13 cellular contexts compared by ENCODE assay signal in genomic region chr22:19892925-19893324, GRCh38. TPM values are rescaled to one million over a fixed set of nuclear protein-coding genes. Genes with fewer than 3 reads are reported as not detected.
DNase-seq lines count a peak whose midpoint lies in the region; ATAC-seq lines count a peak whose summit lies in the region.
"Had no signal": no experiment of that assay in that cellular context is flagged by ENCODE, and none has a peak within 500 bp of the region (broad histone marks: within the 10 kb centered on the region; RNA-seq: fewer than 3 reads in every experiment).

No MANE protein-coding gene starts in this region.

- DNase-seq in activated CD4-positive, alpha-beta T cell treated with anti-CD3 and anti-CD28 coated beads for 36 hours: no peak
- no peak for DNase-seq in activated CD4-positive, alpha-beta T cell treated with anti-CD3 and anti-CD28 coated beads, Interleukin-2, amount 10 ng/mL, durations not matched to agents 24 days and 14 days
- DNase-seq in T-helper 17 cell (no peak), glomerular visceral epithelial cell (ENCODE audit: extremely low spot score) (peak; percentile 28), left lobe of liver (ENCODE audit: low spot score) (no peak), COLO829 (ENCODE audit: low spot score) (no peak), NCI-H1436 (lab: John Stamatoyannopoulos, UW) (no peak)
- no peak for DNase-seq in stimulated activated effector memory CD8-positive, alpha-beta T cell treated with anti-CD3 and anti-CD28 coated beads, Interleukin-12 subunit alpha, Interleukin-12 subunit beta, amount 100 ng/mL, for 72 hours (ENCODE audit: low spot score in 2 of 2)
- DNase-seq: erythroblast, MV-4-11, sigmoid colon, WERI-Rb-1 had no signal

- H3K4me3 Mint-ChIP-seq in activated CD4-positive, alpha-beta T cell treated with anti-CD3 and anti-CD28 coated beads for 36 hours: no peak overlapping the region
- no peak overlapping the region for H3K4me3 Mint-ChIP-seq in activated CD4-positive, alpha-beta T cell treated with anti-CD3 and anti-CD28 coated beads, Interleukin-2, amount 10 ng/mL, durations not matched to agents 24 days and 14 days
- H3K4me3 Mint-ChIP-seq in T-helper 17 cell: peak overlapping the region; percentile 87
- H3K4me3 Mint-ChIP-seq in stimulated activated effector memory CD8-positive, alpha-beta T cell treated with anti-CD3 and anti-CD28 coated beads, Interleukin-12 subunit alpha, Interleukin-12 subunit beta, amount 100 ng/mL, for 72 hours: peak overlapping the region; percentile 78

- peaks cover 82% of the 10 kb centered on the region for H3K4me1 Mint-ChIP-seq in activated CD4-positive, alpha-beta T cell treated with anti-CD3 and anti-CD28 coated beads for 36 hours
- peaks cover 30% of the 10 kb centered on the region for H3K4me1 Mint-ChIP-seq in activated CD4-positive, alpha-beta T cell treated with anti-CD3 and anti-CD28 coated beads, Interleukin-2, amount 10 ng/mL, durations not matched to agents 24 days and 14 days
- H3K4me1 Mint-ChIP-seq in T-helper 17 cell: peaks cover 25% of the 10 kb centered on the region
- H3K4me1 Mint-ChIP-seq in stimulated activated effector memory CD8-positive, alpha-beta T cell treated with anti-CD3 and anti-CD28 coated beads, Interleukin-12 subunit alpha, Interleukin-12 subunit beta, amount 100 ng/mL, for 72 hours: peaks cover 25% of the 10 kb centered on the region

- intact Hi-C loops in activated CD4-positive, alpha-beta T cell treated with anti-CD3 and anti-CD28 coated beads for 36 hours (cut with DNase I, micrococcal nuclease): loop anchor here in 1 of 2 experiments (1.0 to 5.0 kb wide), 7 partner anchors 48 to 614 kb away; partner anchors contain the start of genes CLTCL1, COMT, MED15 and RANBP1
- intact Hi-C loops in activated CD4-positive, alpha-beta T cell treated with anti-CD3 and anti-CD28 coated beads, Interleukin-2, amount 10 ng/mL, durations not matched to agents 24 days and 14 days (cut with micrococcal nuclease): no loop called here

- H3K27me3 Mint-ChIP-seq in activated CD4-positive, alpha-beta T cell treated with anti-CD3 and anti-CD28 coated beads for 36 hours: no peaks in the 10 kb centered on the region
- no peaks in the 10 kb centered on the region for H3K27me3 Mint-ChIP-seq in activated CD4-positive, alpha-beta T cell treated with anti-CD3 and anti-CD28 coated beads, Interleukin-2, amount 10 ng/mL, durations not matched to agents 24 days and 14 days
- no peaks in the 10 kb centered on the region for H3K27me3 Mint-ChIP-seq in T-helper 17 cell

- CTCF ChIA-PET in activated CD4-positive, alpha-beta T cell treated with anti-CD3 and anti-CD28 coated beads for 36 hours (lab: Charles Lee): interaction anchor here (1.1 to 2.0 kb wide), 3 partner anchors 37 to 214 kb away, joined by 5 to 6 read pairs (median 5); no protein-coding TSS in a partner anchor

- no peaks in the 10 kb centered on the region for H3K9me3 ChIP-seq in T-helper 17 cell (ENCODE audit: control insufficient read depth, low read length, poor library complexity, severe bottlenecking)
- H3K9me3 ChIP-seq: sigmoid colon, thoracic aorta had no signal

- H3K9me3 Mint-ChIP-seq in activated CD4-positive, alpha-beta T cell treated with anti-CD3 and anti-CD28 coated beads for 36 hours (ENCODE audit: low read depth): no peaks in the 10 kb centered on the region
- no peaks in the 10 kb centered on the region for H3K9me3 Mint-ChIP-seq in activated CD4-positive, alpha-beta T cell treated with anti-CD3 and anti-CD28 coated beads, Interleukin-2, amount 10 ng/mL, durations not matched to agents 24 days and 14 days
- no peaks in the 10 kb centered on the region for H3K9me3 Mint-ChIP-seq in stimulated activated effector memory CD8-positive, alpha-beta T cell treated with anti-CD3 and anti-CD28 coated beads, Interleukin-12 subunit alpha, Interleukin-12 subunit beta, amount 100 ng/mL, for 72 hours

- peaks cover 2% of the 10 kb centered on the region for H3K36me3 Mint-ChIP-seq in activated CD4-positive, alpha-beta T cell treated with anti-CD3 and anti-CD28 coated beads for 36 hours (ENCODE audit: low read depth)
- H3K36me3 Mint-ChIP-seq in activated CD4-positive, alpha-beta T cell treated with anti-CD3 and anti-CD28 coated beads, Interleukin-2, amount 10 ng/mL, durations not matched to agents 24 days and 14 days (ENCODE audit: low read depth): peaks cover 5% of the 10 kb centered on the region
- peaks cover 2% of the 10 kb centered on the region for H3K36me3 Mint-ChIP-seq in T-helper 17 cell (ENCODE audit: low read depth)
- H3K36me3 Mint-ChIP-seq in stimulated activated effector memory CD8-positive, alpha-beta T cell treated with anti-CD3 and anti-CD28 coated beads, Interleukin-12 subunit alpha, Interleukin-12 subunit beta, amount 100 ng/mL, for 72 hours: no peaks in the 10 kb centered on the region

- ATAC-seq in activated CD4-positive, alpha-beta T cell treated with anti-CD3 and anti-CD28 coated beads for 36 hours: no peak
- ATAC-seq in T-helper 17 cell: no peak
- ATAC-seq in stimulated activated effector memory CD8-positive, alpha-beta T cell treated with anti-CD3 and anti-CD28 coated beads, Interleukin-12 subunit alpha, Interleukin-12 subunit beta, amount 100 ng/mL, for 72 hours: no peak
- ATAC-seq in left lobe of liver: no peak

- POLR2A ChIA-PET in activated CD4-positive, alpha-beta T cell treated with anti-CD3 and anti-CD28 coated beads for 36 hours (lab: Charles Lee): interaction anchor here (1.3 kb wide), 1 partner anchor 37 kb away, joined by 10 read pairs; no protein-coding TSS in a partner anchor

- peak overlapping the region; percentile 75 for H3K27ac Mint-ChIP-seq in activated CD4-positive, alpha-beta T cell treated with anti-CD3 and anti-CD28 coated beads for 36 hours
- H3K27ac Mint-ChIP-seq in activated CD4-positive, alpha-beta T cell treated with anti-CD3 and anti-CD28 coated beads, Interleukin-2, amount 10 ng/mL, durations not matched to agents 24 days and 14 days: no peak overlapping the region
- H3K27ac Mint-ChIP-seq in T-helper 17 cell: peak overlapping the region; percentile 97
- peak overlapping the region; percentile 95 for H3K27ac Mint-ChIP-seq in stimulated activated effector memory CD8-positive, alpha-beta T cell treated with anti-CD3 and anti-CD28 coated beads, Interleukin-12 subunit alpha, Interleukin-12 subunit beta, amount 100 ng/mL, for 72 hours

RNA-seq across cellular contexts. Expression of gene GNB1L, which starts 38.3 kb away (rescaled TPM):
- 10 to 100 TPM in 1 of 2 experiments, 1 to 10 TPM in 1; 7.6 to 12.4 TPM for total RNA-seq in activated CD4-positive, alpha-beta T cell treated with anti-CD3 and anti-CD28 coated beads for 36 hours
- total RNA-seq in activated CD4-positive, alpha-beta T cell treated with anti-CD3 and anti-CD28 coated beads, Interleukin-2, amount 10 ng/mL, durations not matched to agents 24 days and 14 days: 21.1 and 21.4 TPM in 2 replicates
- total RNA-seq in T-helper 17 cell (1 to 10 TPM; 5.0 to 6.2 TPM), left lobe of liver (4.3 TPM)

RNA-seq across cellular contexts. Expression of gene RTL10, which starts 38.3 kb away (rescaled TPM):
- 10 to 100 TPM; 14.9 to 15.6 TPM for total RNA-seq in activated CD4-positive, alpha-beta T cell treated with anti-CD3 and anti-CD28 coated beads for 36 hours
- 20.0 and 23.4 TPM in 2 replicates for total RNA-seq in activated CD4-positive, alpha-beta T cell treated with anti-CD3 and anti-CD28 coated beads, Interleukin-2, amount 10 ng/mL, durations not matched to agents 24 days and 14 days
- total RNA-seq in T-helper 17 cell: 10 to 100 TPM; 12.4 to 13.1 TPM
- 9.4 TPM for total RNA-seq in left lobe of liver

RNA-seq across cellular contexts. Expression of gene COMT, which starts 48.6 kb away (rescaled TPM):
- total RNA-seq in activated CD4-positive, alpha-beta T cell treated with anti-CD3 and anti-CD28 coated beads for 36 hours: 10 to 100 TPM; 63.5 to 78.5 TPM
- total RNA-seq in activated CD4-positive, alpha-beta T cell treated with anti-CD3 and anti-CD28 coated beads, Interleukin-2, amount 10 ng/mL, durations not matched to agents 24 days and 14 days: 104 and 110 TPM in 2 replicates
- total RNA-seq in T-helper 17 cell (10 to 100 TPM; 28.2 to 37.3 TPM), left lobe of liver (145 TPM)

RNA-seq across cellular contexts. Expression of gene TXNRD2, which starts 48.7 kb away (rescaled TPM):
- total RNA-seq in activated CD4-positive, alpha-beta T cell treated with anti-CD3 and anti-CD28 coated beads for 36 hours: 10 to 100 TPM; 24.1 to 25.3 TPM
- total RNA-seq in activated CD4-positive, alpha-beta T cell treated with anti-CD3 and anti-CD28 coated beads, Interleukin-2, amount 10 ng/mL, durations not matched to agents 24 days and 14 days: 18.4 and 23.5 TPM in 2 replicates
- total RNA-seq in T-helper 17 cell (10 to 100 TPM; 16.8 to 25.6 TPM), left lobe of liver (44.6 TPM)

Comparison
In these comparisons a context has a peak if more than half of its experiments do, and no peak if none do; other contexts are left out.
1. H3K4me3 Mint-ChIP-seq: peak in T-helper 17 cell (single experiment) and stimulated activated effector memory CD8-positive, alpha-beta T cell treated with anti-CD3 and anti-CD28 coated beads, Interleukin-12 subunit alpha, Interleukin-12 subunit beta, amount 100 ng/mL, for 72 hours (single experiment); none in activated CD4-positive, alpha-beta T cell treated with anti-CD3 and anti-CD28 coated beads for 36 hours (single experiment) and activated CD4-positive, alpha-beta T cell treated with anti-CD3 and anti-CD28 coated beads, Interleukin-2, amount 10 ng/mL, durations not matched to agents 24 days and 14 days (single experiment).